8 cellular contexts compared by ENCODE assay signal in genomic region chr7:152674860-152675760, GRCh38. TPM values are rescaled to one million over a fixed set of nuclear protein-coding genes. Genes with fewer than 3 reads are reported as not detected.
DNase-seq lines count a peak whose midpoint lies in the region; ATAC-seq and TF ChIP-seq lines count a peak whose summit lies in the region.

No MANE protein-coding gene starts in this region.

- ATAC-seq in naive B cell (ENCODE audit: low read depth in 2 of 2), result no peak
- no peak for ATAC-seq in omental fat pad (ENCODE audit: low FRiP score)

- H3K4me1 Mint-ChIP-seq in IgD-negative memory B cell (peaks cover 5 to 11% (median 9%) of the 10 kb centered on the region in 3 donors), naive B cell (peaks cover 10 to 17% (median 17%) of the 10 kb centered on the region in 3 donors)

- peaks cover 8% of the 10 kb centered on the region for H3K4me1 ChIP-seq in colonic mucosa

- H3K27ac Mint-ChIP-seq in IgD-negative memory B cell, result no peak overlapping the region
- H3K27ac Mint-ChIP-seq in naive B cell, result peak overlapping the region in 2 of 6 donors; percentile 48 to 50

- intact Hi-C loops in colonic mucosa (cut with DNase I), result no loop called here

- H3K27me3 Mint-ChIP-seq in IgD-negative memory B cell (no peaks in the 10 kb centered on the region), naive B cell (no peaks in the 10 kb centered on the region)

- H3K4me3 Mint-ChIP-seq in IgD-negative memory B cell (peak overlapping the region; percentile 49 to 98 (median 86)), naive B cell (peak overlapping the region; percentile 86 to 99 (median 96))

- H3K4me3 ChIP-seq in colonic mucosa, result peak overlapping the region; percentile 72

- TF ChIP-seq CTCF in GM20000 (IDR thresholded peaks at IDR 0.05; ENCODE audit: extremely low read depth, missing control alignments) (no peak), colonic mucosa (IDR thresholded peaks at IDR 0.05) (no peak), omental fat pad (IDR thresholded peaks at IDR 0.05) (no peak)

- H3K9me3 Mint-ChIP-seq in IgD-negative memory B cell, result no peaks in the 10 kb centered on the region
- peaks cover 0 to 2% (median 0%) of the 10 kb centered on the region in 7 donors for H3K9me3 Mint-ChIP-seq in naive B cell

- no peaks in the 10 kb centered on the region for H3K36me3 ChIP-seq in colonic mucosa

- DNase-seq in DMS153 treated with DMSO at 0.1 percent for 48 hours (lab: John Stamatoyannopoulos, UW; ENCODE audit: unreplicated experiment), result peak; percentile 66
- DNase-seq in GM20000 (ENCODE audit: low spot score), result peak; percentile 28
- DNase-seq in RPMI7951 (ENCODE audit: low read depth), result peak; percentile 38
- no peak for DNase-seq in colonic mucosa
- no peak for DNase-seq in naive B cell
- DNase-seq in omental fat pad (ENCODE audit: low spot score), result no peak
- no peak for DNase-seq in activated gamma-delta T cell treated with Interleukin-2 at 50 U/mL for 16 hours

- no peak overlapping the region for H3K27ac ChIP-seq in colonic mucosa

- H3K36me3 Mint-ChIP-seq in IgD-negative memory B cell (no peaks in the 10 kb centered on the region), naive B cell (no peaks in the 10 kb centered on the region)

- H3K9ac ChIP-seq in colonic mucosa (ENCODE audit: low read depth in 2 of 2, low read length in 2 of 2), result peak overlapping the region in 1 of 2 donors; percentile 46

- H3K27me3 ChIP-seq in colonic mucosa, result no peaks in the 10 kb centered on the region

- H3K9me3 ChIP-seq in colonic mucosa, result no peaks in the 10 kb centered on the region

RNA-seq across cellular contexts. Expression of gene XRCC2, which starts 0.8 kb away (rescaled TPM):
- 0.43 TPM for polyA plus RNA-seq in IgD-negative memory B cell
- total RNA-seq in RPMI7951 (2014; rRNA removed; shearing (Covaris generic)), result 7.9 and 8.3 TPM in 2 replicates
- 1 to 10 TPM; 1.3 to 7.3 TPM for total RNA-seq in colonic mucosa
- 1 to 10 TPM in 1 of 6 donors, under 1 TPM in 3, not detected in 2; 0.21 to 1.2 (median 0.39) TPM for polyA plus RNA-seq in naive B cell (ENCODE audit: low read depth in 6 of 6)
- under 1 TPM; 0.32 to 0.72 (median 0.37) TPM for total RNA-seq in omental fat pad

Comparison
In these comparisons a context has a peak if more than half of its experiments do, and no peak if none do; other contexts are left out.
1. DNase-seq: peak in DMS153 treated with DMSO at 0.1 percent for 48 hours (single experiment), GM20000 (single experiment) and RPMI7951 (single experiment); none in colonic mucosa (single experiment), naive B cell (single experiment), omental fat pad (single experiment) and activated gamma-delta T cell treated with Interleukin-2 at 50 U/mL for 16 hours (single experiment).